ENCODE assay signal across 1 cellular context in genomic region chr11:128448487-128448886, GRCh38.
TF ChIP-seq lines count a peak whose summit lies in the region.

No MANE protein-coding gene starts in this region.

TF ChIP-seq in HepG2, 621 proteins besides CTCF, POLR2A, EP300 and RAD21 (continued from another document and continues in another):
- no peak for TF ChIP-seq GRHL1 (CRISPR knock-in tag; conservative IDR thresholded peaks at IDR 0.05)
- TF ChIP-seq ZNF530 (CRISPR knock-in tag; IDR thresholded peaks at IDR 0.05; ENCODE audit: low read depth), result no peak
- TF ChIP-seq ZNF563 (CRISPR knock-in tag; IDR thresholded peaks at IDR 0.05), result no peak
- TF ChIP-seq GABPB1 (CRISPR knock-in tag; IDR thresholded peaks at IDR 0.05), result peak; percentile 21; the same call in 1 of the 2 replicates
- no peak for TF ChIP-seq ARID4A (CRISPR knock-in tag; IDR thresholded peaks at IDR 0.05; ENCODE audit: borderline replicate concordance)
- TF ChIP-seq IKZF5 (CRISPR knock-in tag; IDR thresholded peaks at IDR 0.05), result no peak; the same call in 1 of the 2 replicates
- peak; percentile 47; the same call in 1 of the 2 replicates for TF ChIP-seq ZNF580 (CRISPR knock-in tag; IDR thresholded peaks at IDR 0.05; ENCODE audit: borderline replicate concordance, low read depth)
- TF ChIP-seq SAP130 (CRISPR knock-in tag; IDR thresholded peaks at IDR 0.05; ENCODE audit: low read depth), result peak; percentile 53
- no peak for TF ChIP-seq ZNF746 (CRISPR knock-in tag; IDR thresholded peaks at IDR 0.05)
- 0 out of 2 replicates have a peak, but pooled peaks have one; percentile 7 for TF ChIP-seq JUND (CRISPR knock-in tag; IDR thresholded peaks at IDR 0.05)
- no peak for TF ChIP-seq TOE1 (CRISPR knock-in tag; IDR thresholded peaks at IDR 0.05)
- TF ChIP-seq TFAP4 (IDR thresholded peaks at IDR 0.05; ENCODE audit: borderline replicate concordance, low read depth), result peak; percentile 88; the same call in 1 of the 2 replicates
- TF ChIP-seq ZEB1 (IDR thresholded peaks at IDR 0.05; ENCODE audit: insufficient replicate concordance, low read depth), result peak; percentile 79
- peak; percentile 45; the same call in 1 of the 2 replicates for TF ChIP-seq KAT8 (CRISPR knock-in tag; IDR thresholded peaks at IDR 0.05)
- peak; percentile 67 for TF ChIP-seq NCOA2 (CRISPR knock-in tag; IDR thresholded peaks at IDR 0.05)
- TF ChIP-seq TFE3 (CRISPR knock-in tag; IDR thresholded peaks at IDR 0.05), result peak; percentile 69
- peak; percentile 85 for TF ChIP-seq HNF4A (CRISPR knock-in tag; IDR thresholded peaks at IDR 0.05)
- TF ChIP-seq GATAD2A (CRISPR knock-in tag; IDR thresholded peaks at IDR 0.05), result peak; percentile 52; the same call in 1 of the 2 replicates
- no peak for TF ChIP-seq ZNF552 (CRISPR knock-in tag; IDR thresholded peaks at IDR 0.05; ENCODE audit: borderline replicate concordance)
- TF ChIP-seq FOSL2 (CRISPR knock-in tag; IDR thresholded peaks at IDR 0.05), result peak; percentile 96
- TF ChIP-seq RBFOX2 (IDR thresholded peaks at IDR 0.05; ENCODE audit: low read depth, low read length), result 0 out of 2 replicates have a peak, but pooled peaks have one; percentile 31
- TF ChIP-seq POGZ (CRISPR knock-in tag; IDR thresholded peaks at IDR 0.05), result peak; percentile 47; the same call in 1 of the 2 replicates
- TF ChIP-seq KDM6A (CRISPR knock-in tag; IDR thresholded peaks at IDR 0.05; ENCODE audit: low read depth), result peak; percentile 47; the same call in 1 of the 2 replicates
- TF ChIP-seq MAFK (conservative IDR thresholded peaks at IDR 0.05 in 1 of 2, IDR thresholded peaks at IDR 0.05 in 1 of 2; ENCODE audit: low read length in 2 of 2), result peak in 1 of 2 experiments; percentile 46; a peak in 2 of 4 replicates
- peak; percentile 85 for TF ChIP-seq ARID5B (CRISPR knock-in tag; IDR thresholded peaks at IDR 0.05)
- no peak for TF ChIP-seq RXRB (CRISPR knock-in tag; IDR thresholded peaks at IDR 0.05; ENCODE audit: borderline replicate concordance)
- TF ChIP-seq CREBL2 (CRISPR knock-in tag; IDR thresholded peaks at IDR 0.05; ENCODE audit: borderline replicate concordance), result no peak
- peak; percentile 42; the same call in 1 of the 2 replicates for TF ChIP-seq NCOR1 (IDR thresholded peaks at IDR 0.05; ENCODE audit: borderline replicate concordance, low read length)
- TF ChIP-seq ZNF644 (CRISPR knock-in tag; IDR thresholded peaks at IDR 0.05; ENCODE audit: low read depth), result peak; percentile 90
- TF ChIP-seq ZNF788 (CRISPR knock-in tag; IDR thresholded peaks at IDR 0.05; ENCODE audit: borderline replicate concordance), result peak; percentile 17; the same call in 1 of the 2 replicates
- TF ChIP-seq ZMAT5 (CRISPR knock-in tag; IDR thresholded peaks at IDR 0.05; ENCODE audit: borderline replicate concordance, low read depth), result no peak
- TF ChIP-seq IRF2 (CRISPR knock-in tag; IDR thresholded peaks at IDR 0.05), result peak; percentile 54; the same call in 1 of the 2 replicates
- TF ChIP-seq ZNF770 (CRISPR knock-in tag; IDR thresholded peaks at IDR 0.05), result no peak
- peak; percentile 19; the same call in 1 of the 2 replicates for TF ChIP-seq ERF (CRISPR knock-in tag; IDR thresholded peaks at IDR 0.05)
- no peak for TF ChIP-seq ZNF430 (CRISPR knock-in tag; IDR thresholded peaks at IDR 0.05)
- no peak for TF ChIP-seq HNF1B (CRISPR knock-in tag; IDR thresholded peaks at IDR 0.05)
- TF ChIP-seq MED1 (CRISPR knock-in tag; IDR thresholded peaks at IDR 0.05), result peak; percentile 58
- TF ChIP-seq BCL6 (CRISPR knock-in tag; IDR thresholded peaks at IDR 0.05), result peak; percentile 42; the same call in 1 of the 2 replicates
- TF ChIP-seq MAFF (IDR thresholded peaks at IDR 0.05; ENCODE audit: low read depth, low read length), result peak; percentile 49; the same call in 1 of the 2 replicates
- TF ChIP-seq HNF4G (IDR thresholded peaks at IDR 0.05; ENCODE audit: borderline replicate concordance, low read depth, low read length), result peak; percentile 43; the same call in 1 of the 2 replicates
- TF ChIP-seq HNF4G (CRISPR knock-in tag; IDR thresholded peaks at IDR 0.05; ENCODE audit: borderline replicate concordance, low read depth), result no peak; the same call in 1 of the 2 replicates
- TF ChIP-seq ZNF720 (CRISPR knock-in tag; IDR thresholded peaks at IDR 0.05), result no peak
- peak; percentile 50 for TF ChIP-seq THAP11 (CRISPR knock-in tag; IDR thresholded peaks at IDR 0.05)
